Comparison of ENCODE assay signal across 13 cellular contexts in the genomic region with DNA sequence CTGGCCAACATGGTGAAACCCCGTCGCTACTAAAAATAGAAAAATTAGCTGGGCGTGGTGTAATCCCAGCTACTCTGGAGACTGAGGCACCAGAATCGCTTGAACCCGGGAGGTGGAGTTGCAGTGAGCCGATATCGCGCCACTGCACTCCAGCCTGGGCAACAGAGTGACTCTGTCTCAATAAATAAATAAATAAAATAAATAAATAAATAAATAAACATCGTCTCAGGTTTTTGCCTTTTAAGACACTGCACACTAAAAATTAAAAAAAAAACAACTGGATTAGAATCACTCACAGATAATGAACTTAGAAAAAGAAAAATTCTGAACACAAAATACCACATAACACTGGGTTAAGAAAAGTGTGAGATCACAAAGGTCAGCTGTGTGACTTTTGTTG. TPM values are rescaled to one million over a fixed set of nuclear protein-coding genes. Genes with fewer than 3 reads are reported as not detected.
DNase-seq lines count a peak whose midpoint lies in the region; ATAC-seq and TF ChIP-seq lines count a peak whose summit lies in the region.
"Had no signal": no experiment of that assay in that cellular context is flagged by ENCODE, and none has a peak within 500 bp of the region (broad histone marks: within the 10 kb centered on the region; RNA-seq: fewer than 3 reads in every experiment).

No MANE protein-coding gene starts in this region.

- peak overlapping the region; percentile 96 for H3K4me3 Mint-ChIP-seq in activated naive CD4-positive, alpha-beta T cell treated with anti-CD3 and anti-CD28 coated beads, Interleukin-2, amount 50 U/mL, for 24 hours

- H3K9me3 Mint-ChIP-seq in activated naive CD4-positive, alpha-beta T cell treated with anti-CD3 and anti-CD28 coated beads, Interleukin-2, amount 50 U/mL, for 24 hours, result no peaks in the 10 kb centered on the region

- peaks cover 13% of the 10 kb centered on the region; the same call in 1 of the 2 replicates for H3F3A ChIP-seq in SU-DHL-6 (ENCODE audit: insufficient read depth)

- intact Hi-C loops in vagina (cut with DNase I), result no loop called here

- H3K4me3 ChIP-seq in SU-DHL-6 (ENCODE audit: insufficient read depth, low read length, poor library complexity, severe bottlenecking) (peak overlapping the region; percentile 94), fibroblast of lung (replicated peaks in 1 of 4; ENCODE audit: control extremely low read depth in 1 of 4, insufficient read depth in 1 of 4, low read depth in 3 of 4, low read length in 4 of 4) (peak overlapping the region in 1 of 4 experiments; percentile 99), vagina (no peak overlapping the region)
- H3K4me3 ChIP-seq: ovary had no signal

- TF ChIP-seq CTCF in SU-DHL-6 (IDR thresholded peaks at IDR 0.05; ENCODE audit: insufficient read depth, low read length, poor library complexity, severe bottlenecking), result no peak
- TF ChIP-seq CTCF in fibroblast of lung (conservative IDR thresholded peaks at IDR 0.05 in 1 of 2, IDR thresholded peaks at IDR 0.05 in 1 of 2; ENCODE audit: low read depth in 1 of 2, low read length in 2 of 2), result no peak
- no peak for TF ChIP-seq CTCF in vagina (IDR thresholded peaks at IDR 0.05)

- no peaks in the 10 kb centered on the region for H3K9me2 ChIP-seq in SU-DHL-6 (replicated peaks; ENCODE audit: insufficient read depth, low read length)

- peaks cover 62% of the 10 kb centered on the region for H3K79me2 ChIP-seq in SU-DHL-6 (ENCODE audit: insufficient read depth, low read length)
- H3K79me2 ChIP-seq in fibroblast of lung (ENCODE audit: control insufficient read depth, insufficient read depth, low read length), result peaks cover 45% of the 10 kb centered on the region

- no peak for TF ChIP-seq POLR2A in vagina (IDR thresholded peaks at IDR 0.05)

- ATAC-seq in GM18907 (IDR thresholded peaks at IDR 0.05; ENCODE audit: unreplicated experiment) (no peak), GM18502 (IDR thresholded peaks at IDR 0.05; ENCODE audit: poor library complexity, unreplicated experiment) (no peak)
- ATAC-seq: left colon had no signal

- H3K9me3 ChIP-seq in SU-DHL-6 (ENCODE audit: insufficient read depth, low read length) (no peaks in the 10 kb centered on the region), fibroblast of lung (ENCODE audit: control insufficient read depth, insufficient read depth, low read depth, low read length) (no peaks in the 10 kb centered on the region), vagina (no peaks in the 10 kb centered on the region)
- H3K9me3 ChIP-seq: ovary, suprapubic skin had no signal

- no peak for DNase-seq in activated naive CD4-positive, alpha-beta T cell (lab: John Stamatoyannopoulos, UW)
- no peak for DNase-seq in fibroblast of lung (ENCODE audit: low read depth in 2 of 2)
- no peak for DNase-seq in vagina (ENCODE audit: extremely low spot score in 2 of 2)
- no peak for DNase-seq in stimulated activated naive CD4-positive, alpha-beta T cell treated with Interleukin-2 at 50 U/mL for 16 hours (lab: John Stamatoyannopoulos, UW)
- DNase-seq: GDM1; left colon; ovary; stimulated activated CD4-positive, alpha-beta T cell treated with anti-CD3 and anti-CD28 coated beads, Interleukin-2, amount 100 ng/mL, for 48 hours had no signal

- no peak overlapping the region for H2AFZ ChIP-seq in SU-DHL-6 (ENCODE audit: low read depth, low read length, severe bottlenecking)
- H2AFZ ChIP-seq in fibroblast of lung (ENCODE audit: low read length), result no peak overlapping the region

- H3K27me3 ChIP-seq in SU-DHL-6 (ENCODE audit: low read length) (no peaks in the 10 kb centered on the region), fibroblast of lung (ENCODE audit: control insufficient read depth, insufficient read depth, low read length) (no peaks in the 10 kb centered on the region), vagina (no peaks in the 10 kb centered on the region)
- H3K27me3 ChIP-seq: ovary, suprapubic skin had no signal

- H3K4me2 ChIP-seq in SU-DHL-6 (ENCODE audit: low read depth, low read length, poor library complexity, severe bottlenecking), result peak overlapping the region; percentile 99
- peak overlapping the region; percentile 94 for H3K4me2 ChIP-seq in fibroblast of lung (ENCODE audit: extremely low read depth, insufficient read depth, low read length)

- H4K20me1 ChIP-seq in SU-DHL-6 (ENCODE audit: low read depth, low read length) (peaks cover 5% of the 10 kb centered on the region; the same call in 1 of the 2 replicates), fibroblast of lung (ENCODE audit: control insufficient read depth, extremely low read depth, insufficient read depth, low read length) (no peaks in the 10 kb centered on the region)

- H3K27ac ChIP-seq in SU-DHL-6 (ENCODE audit: low read depth, low read length) (no peak overlapping the region), fibroblast of lung (ENCODE audit: insufficient read depth, low read length) (no peak overlapping the region), vagina (peak overlapping the region; percentile 94)
- H3K27ac ChIP-seq: ovary, suprapubic skin had no signal

- H3K36me3 ChIP-seq in SU-DHL-6 (ENCODE audit: low read length), result peaks cover 15% of the 10 kb centered on the region
- H3K36me3 ChIP-seq in fibroblast of lung (ENCODE audit: control insufficient read depth, insufficient read depth, low read length), result no peaks in the 10 kb centered on the region
- H3K36me3 ChIP-seq in vagina, result peaks cover 0 to 17% of the 10 kb centered on the region in 2 donors
- H3K36me3 ChIP-seq: ovary had no signal

- no peaks in the 10 kb centered on the region for H3K27me3 Mint-ChIP-seq in activated naive CD4-positive, alpha-beta T cell treated with anti-CD3 and anti-CD28 coated beads, Interleukin-2, amount 50 U/mL, for 24 hours

- peaks cover 53% of the 10 kb centered on the region for H3K4me1 Mint-ChIP-seq in activated naive CD4-positive, alpha-beta T cell treated with anti-CD3 and anti-CD28 coated beads, Interleukin-2, amount 50 U/mL, for 24 hours

- H3K9ac ChIP-seq in SU-DHL-6 (ENCODE audit: low read length) (0 out of 2 replicates have a peak overlapping the region, but pooled peaks have one; percentile 92), fibroblast of lung (ENCODE audit: insufficient read depth, low read length) (no peak overlapping the region)

- H3K27ac Mint-ChIP-seq in activated naive CD4-positive, alpha-beta T cell treated with anti-CD3 and anti-CD28 coated beads, Interleukin-2, amount 50 U/mL, for 24 hours, result no peak overlapping the region

- H3K36me3 Mint-ChIP-seq in activated naive CD4-positive, alpha-beta T cell treated with anti-CD3 and anti-CD28 coated beads, Interleukin-2, amount 50 U/mL, for 24 hours, result peaks cover 11% of the 10 kb centered on the region

- peaks cover 6% of the 10 kb centered on the region for H3K4me1 ChIP-seq in fibroblast of lung (ENCODE audit: control insufficient read depth, extremely low read depth, insufficient read depth, low read length)
- H3K4me1 ChIP-seq in vagina, result peaks cover 44% of the 10 kb centered on the region

RNA-seq across cellular contexts. Expression of a gene that starts 2.4 kb away (rescaled TPM):
- total RNA-seq in fibroblast of lung (21.8 and 26.6 TPM in 2 replicates), vagina (27.5 TPM)
- polyA plus RNA-seq in fibroblast of lung, result 11.0 and 11.4 TPM in 2 replicates
- polyA plus RNA-seq in fibroblast of lung (2012), result 7.7 and 8.0 TPM in 2 replicates
- 3.6 and 3.7 TPM in 2 replicates for polyA minus RNA-seq in fibroblast of lung (ENCODE audit: low replicate concordance)

RNA-seq across cellular contexts. Expression of a gene that starts 12.0 kb away (rescaled TPM):
- total RNA-seq in fibroblast of lung (1,821 and 4,072 TPM in 2 replicates), vagina (1,243 TPM)
- polyA plus RNA-seq in fibroblast of lung, result 768 and 864 TPM in 2 replicates
- polyA plus RNA-seq in fibroblast of lung (2012), result 1,556 and 1,578 TPM in 2 replicates
- polyA minus RNA-seq in fibroblast of lung (ENCODE audit: low replicate concordance), result 119 and 303 TPM in 2 replicates

RNA-seq across cellular contexts. Expression of a gene that starts 49.9 kb away (rescaled TPM):
- 10.1 and 10.8 TPM in 2 replicates for total RNA-seq in fibroblast of lung
- 2.0 and 2.7 TPM in 2 replicates for polyA plus RNA-seq in fibroblast of lung
- polyA plus RNA-seq in fibroblast of lung (2012), result 2.6 and 3.8 TPM in 2 replicates
- 4.7 and 7.2 TPM in 2 replicates for polyA minus RNA-seq in fibroblast of lung (ENCODE audit: low replicate concordance)
- total RNA-seq in vagina, result 11.0 TPM
